23 cellular contexts compared by ENCODE assay signal in the genomic region with DNA sequence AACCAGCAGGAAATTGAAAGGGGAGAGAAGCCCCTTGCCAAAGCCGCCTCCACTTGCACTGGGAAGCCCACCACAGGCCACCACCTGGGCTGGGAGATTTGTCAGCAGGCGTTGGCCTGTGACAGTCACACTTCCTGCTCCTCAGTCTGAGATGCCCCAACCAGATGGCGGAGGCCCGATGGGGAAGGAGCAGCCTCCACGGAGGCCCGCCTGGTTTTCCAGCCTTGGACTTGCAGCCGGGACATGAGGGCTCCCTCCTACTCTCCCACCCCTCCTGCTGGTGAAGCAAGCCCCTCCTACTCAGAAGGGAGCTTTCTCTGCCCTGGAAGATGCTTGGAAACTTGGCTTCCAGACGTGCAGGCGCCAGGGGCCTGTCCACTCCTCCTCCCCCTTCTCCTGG.
"Had no signal": no experiment of that assay in that cellular context is flagged by ENCODE, and none has a peak within 500 bp of the region (broad histone marks: within the 10 kb centered on the region; RNA-seq: fewer than 3 reads in every experiment).

No MANE protein-coding gene starts in this region.

- H3K79me2 ChIP-seq: hepatocyte, parathyroid adenoma had no signal

- H3K27me3 ChIP-seq: hepatocyte, testis, tibial nerve had no signal

- DNase-seq: effector memory CD8-positive, alpha-beta T cell; erythroblast; foreskin melanocyte; head of caudate nucleus; kidney; left cardiac atrium; left ventricle myocardium superior; naive B cell; nephron progenitor cell; retina; spleen; stimulated activated CD4-positive, alpha-beta T cell treated with anti-CD3 and anti-CD28 coated beads, Interleukin-15, amount 100 ng/mL, for 24 hours; stimulated activated CD4-positive, alpha-beta T cell treated with anti-CD3 and anti-CD28 coated beads, Interleukin-1b, Interleukin-23, amount 100 ng/mL, for 48 hours; stimulated activated CD4-positive, alpha-beta T cell treated with anti-CD3 and anti-CD28 coated beads, Interleukin-4, amount 100 ng/mL, for 24 hours; stimulated activated naive CD8-positive, alpha-beta T cell treated with anti-CD3 and anti-CD28 coated beads, Interleukin-15, amount 100 ng/mL, for 72 hours; testis had no signal

- H3K4me3 ChIP-seq: hepatocyte, lung, prostate gland, spleen, testis, tibial nerve had no signal

- H3K4me1 ChIP-seq: parathyroid adenoma, prostate gland, spleen, tibial nerve had no signal

- H3K27ac ChIP-seq: hepatocyte, parathyroid adenoma, prostate gland, spleen, testis, tibial nerve had no signal

- H3K36me3 ChIP-seq: prostate gland, spleen, tibial nerve had no signal

- H2AFZ ChIP-seq: hepatocyte, parathyroid adenoma had no signal

- H3K9ac ChIP-seq: parathyroid adenoma had no signal

- H3K4me2 ChIP-seq: hepatocyte had no signal

- ATAC-seq: effector memory CD8-positive, alpha-beta T cell; left cardiac atrium; left ventricle myocardium superior; sciatic nerve; stimulated activated memory B cell treated with anti-CD40 and anti-IgM and Interleukin-4, amounts not matched to agents 10 μg/mL and 1 μg/mL and 100 μg/mL, for 72 hours; stimulated activated naive CD8-positive, alpha-beta T cell treated with anti-CD3 and anti-CD28 coated beads, Interleukin-15, amount 100 ng/mL, for 72 hours had no signal

- H3K9me3 ChIP-seq: prostate gland, spleen, testis, tibial nerve had no signal
